1 cellular context compared by ENCODE assay signal in the genomic region with DNA sequence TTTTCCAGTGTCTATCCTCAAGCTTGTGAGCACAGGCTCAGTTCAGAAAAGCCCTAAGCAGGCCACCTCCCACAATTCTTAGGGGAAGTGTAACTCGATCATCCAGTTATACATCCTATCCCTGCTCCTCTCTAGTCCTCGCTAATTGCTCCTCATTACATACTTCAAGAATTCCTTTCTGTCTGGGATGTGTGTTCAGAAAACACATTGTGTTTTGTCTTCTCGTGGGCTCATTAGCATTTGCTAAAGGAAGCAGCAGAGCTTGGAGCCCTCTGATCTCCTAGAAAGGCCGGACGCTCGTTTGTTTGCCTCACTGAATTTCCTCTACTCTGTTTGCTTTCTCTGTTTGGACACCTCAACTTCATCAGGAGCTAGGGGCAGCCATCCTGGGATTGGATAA.
TF ChIP-seq lines count a peak whose summit lies in the region.

No MANE protein-coding gene starts in this region.

TF ChIP-seq in HepG2, 621 proteins besides CTCF, POLR2A, EP300 and RAD21 (continued from another document and continues in another):
- TF ChIP-seq, protein P1, sequence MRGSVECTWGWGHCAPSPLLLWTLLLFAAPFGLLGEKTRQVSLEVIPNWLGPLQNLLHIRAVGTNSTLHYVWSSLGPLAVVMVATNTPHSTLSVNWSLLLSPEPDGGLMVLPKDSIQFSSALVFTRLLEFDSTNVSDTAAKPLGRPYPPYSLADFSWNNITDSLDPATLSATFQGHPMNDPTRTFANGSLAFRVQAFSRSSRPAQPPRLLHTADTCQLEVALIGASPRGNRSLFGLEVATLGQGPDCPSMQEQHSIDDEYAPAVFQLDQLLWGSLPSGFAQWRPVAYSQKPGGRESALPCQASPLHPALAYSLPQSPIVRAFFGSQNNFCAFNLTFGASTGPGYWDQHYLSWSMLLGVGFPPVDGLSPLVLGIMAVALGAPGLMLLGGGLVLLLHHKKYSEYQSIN (CRISPR knock-in tag; IDR thresholded peaks at IDR 0.05; ENCODE audit: borderline replicate concordance), result no peak
- TF ChIP-seq NR1H2 (CRISPR knock-in tag; IDR thresholded peaks at IDR 0.05; ENCODE audit: borderline replicate concordance, low read depth) (no peak), ZNF564 (CRISPR knock-in tag; IDR thresholded peaks at IDR 0.05) (no peak), FOSL1 (CRISPR knock-in tag; IDR thresholded peaks at IDR 0.05; ENCODE audit: borderline replicate concordance) (no peak), BCL6 (CRISPR knock-in tag; IDR thresholded peaks at IDR 0.05) (peak; percentile 62), ZFP62 (CRISPR knock-in tag; IDR thresholded peaks at IDR 0.05) (no peak), TBP (CRISPR knock-in tag; IDR thresholded peaks at IDR 0.05) (no peak), SOX13 (IDR thresholded peaks at IDR 0.05) (peak; percentile 51), SOX13 (CRISPR knock-in tag; conservative IDR thresholded peaks at IDR 0.05 in 1 of 2, IDR thresholded peaks at IDR 0.05 in 1 of 2) (peak in 1 of 2 experiments; percentile 87; a peak in 2 of 4 replicates), SIX4 (CRISPR knock-in tag; IDR thresholded peaks at IDR 0.05) (peak; percentile 78), HDAC6 (IDR thresholded peaks at IDR 0.05; ENCODE audit: low read depth, low read length) (no peak), ZNF83 (CRISPR knock-in tag; IDR thresholded peaks at IDR 0.05; ENCODE audit: borderline replicate concordance) (no peak), ZNF121 (CRISPR knock-in tag; IDR thresholded peaks at IDR 0.05) (no peak), ZNF607 (CRISPR knock-in tag; IDR thresholded peaks at IDR 0.05; ENCODE audit: borderline replicate concordance) (no peak), ZNF644 (CRISPR knock-in tag; IDR thresholded peaks at IDR 0.05; ENCODE audit: low read depth) (no peak), ZIK1 (CRISPR knock-in tag; IDR thresholded peaks at IDR 0.05; ENCODE audit: borderline replicate concordance, low read depth) (no peak), ZNF160 (CRISPR knock-in tag; IDR thresholded peaks at IDR 0.05) (no peak), ZNF614 (CRISPR knock-in tag; IDR thresholded peaks at IDR 0.05; ENCODE audit: borderline replicate concordance) (no peak), PCBP1 (IDR thresholded peaks at IDR 0.05; ENCODE audit: borderline replicate concordance, low read depth, low read length) (no peak), SYNCRIP (IDR thresholded peaks at IDR 0.05; ENCODE audit: insufficient read depth, low read depth, low read length) (no peak), ZNF766 (CRISPR knock-in tag; IDR thresholded peaks at IDR 0.05; ENCODE audit: borderline replicate concordance) (no peak), SUZ12 (IDR thresholded peaks at IDR 0.05; ENCODE audit: low read depth, low read length) (no peak), KDM3A (CRISPR knock-in tag; IDR thresholded peaks at IDR 0.05; ENCODE audit: low read depth) (no peak), MED1 (CRISPR knock-in tag; IDR thresholded peaks at IDR 0.05) (peak; percentile 61), FOXC1 (CRISPR knock-in tag; IDR thresholded peaks at IDR 0.05; ENCODE audit: borderline replicate concordance) (no peak), THAP11 (CRISPR knock-in tag; IDR thresholded peaks at IDR 0.05) (no peak), ARNT (IDR thresholded peaks at IDR 0.05) (no peak), ZNF546 (CRISPR knock-in tag; conservative IDR thresholded peaks at IDR 0.05) (no peak)
- TF ChIP-seq, protein P2, sequence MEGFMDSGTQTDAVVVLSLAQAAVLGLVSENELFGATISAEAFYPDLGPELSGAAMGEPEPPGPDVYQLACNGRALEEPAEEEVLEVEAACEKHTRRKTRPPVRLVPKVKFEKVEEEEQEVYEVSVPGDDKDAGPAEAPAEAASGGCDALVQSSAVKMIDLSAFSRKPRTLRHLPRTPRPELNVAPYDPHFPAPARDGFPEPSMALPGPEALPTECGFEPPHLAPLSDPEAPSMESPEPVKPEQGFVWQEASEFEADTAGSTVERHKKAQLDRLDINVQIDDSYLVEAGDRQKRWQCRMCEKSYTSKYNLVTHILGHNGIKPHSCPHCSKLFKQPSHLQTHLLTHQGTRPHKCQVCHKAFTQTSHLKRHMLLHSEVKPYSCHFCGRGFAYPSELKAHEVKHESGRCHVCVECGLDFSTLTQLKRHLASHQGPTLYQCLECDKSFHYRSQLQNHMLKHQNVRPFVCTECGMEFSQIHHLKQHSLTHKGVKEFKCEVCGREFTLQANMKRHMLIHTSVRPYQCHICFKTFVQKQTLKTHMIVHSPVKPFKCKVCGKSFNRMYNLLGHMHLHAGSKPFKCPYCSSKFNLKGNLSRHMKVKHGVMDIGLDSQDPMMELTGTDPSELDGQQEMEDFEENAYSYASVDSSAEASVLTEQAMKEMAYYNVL (CRISPR knock-in tag; IDR thresholded peaks at IDR 0.05; ENCODE audit: borderline replicate concordance), result peak; percentile 47; the same call in 1 of the 2 replicates
- TF ChIP-seq, protein P3, sequence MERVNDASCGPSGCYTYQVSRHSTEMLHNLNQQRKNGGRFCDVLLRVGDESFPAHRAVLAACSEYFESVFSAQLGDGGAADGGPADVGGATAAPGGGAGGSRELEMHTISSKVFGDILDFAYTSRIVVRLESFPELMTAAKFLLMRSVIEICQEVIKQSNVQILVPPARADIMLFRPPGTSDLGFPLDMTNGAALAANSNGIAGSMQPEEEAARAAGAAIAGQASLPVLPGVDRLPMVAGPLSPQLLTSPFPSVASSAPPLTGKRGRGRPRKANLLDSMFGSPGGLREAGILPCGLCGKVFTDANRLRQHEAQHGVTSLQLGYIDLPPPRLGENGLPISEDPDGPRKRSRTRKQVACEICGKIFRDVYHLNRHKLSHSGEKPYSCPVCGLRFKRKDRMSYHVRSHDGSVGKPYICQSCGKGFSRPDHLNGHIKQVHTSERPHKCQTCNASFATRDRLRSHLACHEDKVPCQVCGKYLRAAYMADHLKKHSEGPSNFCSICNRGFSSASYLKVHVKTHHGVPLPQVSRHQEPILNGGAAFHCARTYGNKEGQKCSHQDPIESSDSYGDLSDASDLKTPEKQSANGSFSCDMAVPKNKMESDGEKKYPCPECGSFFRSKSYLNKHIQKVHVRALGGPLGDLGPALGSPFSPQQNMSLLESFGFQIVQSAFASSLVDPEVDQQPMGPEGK (CRISPR knock-in tag; IDR thresholded peaks at IDR 0.05), result no peak
- TF ChIP-seq, protein P4, sequence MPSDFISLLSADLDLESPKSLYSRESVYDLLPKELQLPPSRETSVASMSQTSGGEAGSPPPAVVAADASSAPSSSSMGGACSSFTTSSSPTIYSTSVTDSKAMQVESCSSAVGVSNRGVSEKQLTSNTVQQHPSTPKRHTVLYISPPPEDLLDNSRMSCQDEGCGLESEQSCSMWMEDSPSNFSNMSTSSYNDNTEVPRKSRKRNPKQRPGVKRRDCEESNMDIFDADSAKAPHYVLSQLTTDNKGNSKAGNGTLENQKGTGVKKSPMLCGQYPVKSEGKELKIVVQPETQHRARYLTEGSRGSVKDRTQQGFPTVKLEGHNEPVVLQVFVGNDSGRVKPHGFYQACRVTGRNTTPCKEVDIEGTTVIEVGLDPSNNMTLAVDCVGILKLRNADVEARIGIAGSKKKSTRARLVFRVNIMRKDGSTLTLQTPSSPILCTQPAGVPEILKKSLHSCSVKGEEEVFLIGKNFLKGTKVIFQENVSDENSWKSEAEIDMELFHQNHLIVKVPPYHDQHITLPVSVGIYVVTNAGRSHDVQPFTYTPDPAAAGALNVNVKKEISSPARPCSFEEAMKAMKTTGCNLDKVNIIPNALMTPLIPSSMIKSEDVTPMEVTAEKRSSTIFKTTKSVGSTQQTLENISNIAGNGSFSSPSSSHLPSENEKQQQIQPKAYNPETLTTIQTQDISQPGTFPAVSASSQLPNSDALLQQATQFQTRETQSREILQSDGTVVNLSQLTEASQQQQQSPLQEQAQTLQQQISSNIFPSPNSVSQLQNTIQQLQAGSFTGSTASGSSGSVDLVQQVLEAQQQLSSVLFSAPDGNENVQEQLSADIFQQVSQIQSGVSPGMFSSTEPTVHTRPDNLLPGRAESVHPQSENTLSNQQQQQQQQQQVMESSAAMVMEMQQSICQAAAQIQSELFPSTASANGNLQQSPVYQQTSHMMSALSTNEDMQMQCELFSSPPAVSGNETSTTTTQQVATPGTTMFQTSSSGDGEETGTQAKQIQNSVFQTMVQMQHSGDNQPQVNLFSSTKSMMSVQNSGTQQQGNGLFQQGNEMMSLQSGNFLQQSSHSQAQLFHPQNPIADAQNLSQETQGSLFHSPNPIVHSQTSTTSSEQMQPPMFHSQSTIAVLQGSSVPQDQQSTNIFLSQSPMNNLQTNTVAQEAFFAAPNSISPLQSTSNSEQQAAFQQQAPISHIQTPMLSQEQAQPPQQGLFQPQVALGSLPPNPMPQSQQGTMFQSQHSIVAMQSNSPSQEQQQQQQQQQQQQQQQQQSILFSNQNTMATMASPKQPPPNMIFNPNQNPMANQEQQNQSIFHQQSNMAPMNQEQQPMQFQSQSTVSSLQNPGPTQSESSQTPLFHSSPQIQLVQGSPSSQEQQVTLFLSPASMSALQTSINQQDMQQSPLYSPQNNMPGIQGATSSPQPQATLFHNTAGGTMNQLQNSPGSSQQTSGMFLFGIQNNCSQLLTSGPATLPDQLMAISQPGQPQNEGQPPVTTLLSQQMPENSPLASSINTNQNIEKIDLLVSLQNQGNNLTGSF (CRISPR knock-in tag; IDR thresholded peaks at IDR 0.05), result no peak
- TF ChIP-seq, protein P5, sequence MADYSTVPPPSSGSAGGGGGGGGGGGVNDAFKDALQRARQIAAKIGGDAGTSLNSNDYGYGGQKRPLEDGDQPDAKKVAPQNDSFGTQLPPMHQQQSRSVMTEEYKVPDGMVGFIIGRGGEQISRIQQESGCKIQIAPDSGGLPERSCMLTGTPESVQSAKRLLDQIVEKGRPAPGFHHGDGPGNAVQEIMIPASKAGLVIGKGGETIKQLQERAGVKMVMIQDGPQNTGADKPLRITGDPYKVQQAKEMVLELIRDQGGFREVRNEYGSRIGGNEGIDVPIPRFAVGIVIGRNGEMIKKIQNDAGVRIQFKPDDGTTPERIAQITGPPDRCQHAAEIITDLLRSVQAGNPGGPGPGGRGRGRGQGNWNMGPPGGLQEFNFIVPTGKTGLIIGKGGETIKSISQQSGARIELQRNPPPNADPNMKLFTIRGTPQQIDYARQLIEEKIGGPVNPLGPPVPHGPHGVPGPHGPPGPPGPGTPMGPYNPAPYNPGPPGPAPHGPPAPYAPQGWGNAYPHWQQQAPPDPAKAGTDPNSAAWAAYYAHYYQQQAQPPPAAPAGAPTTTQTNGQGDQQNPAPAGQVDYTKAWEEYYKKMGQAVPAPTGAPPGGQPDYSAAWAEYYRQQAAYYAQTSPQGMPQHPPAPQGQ (CRISPR knock-in tag; IDR thresholded peaks at IDR 0.05; ENCODE audit: borderline replicate concordance), result no peak
- TF ChIP-seq, protein P6, sequence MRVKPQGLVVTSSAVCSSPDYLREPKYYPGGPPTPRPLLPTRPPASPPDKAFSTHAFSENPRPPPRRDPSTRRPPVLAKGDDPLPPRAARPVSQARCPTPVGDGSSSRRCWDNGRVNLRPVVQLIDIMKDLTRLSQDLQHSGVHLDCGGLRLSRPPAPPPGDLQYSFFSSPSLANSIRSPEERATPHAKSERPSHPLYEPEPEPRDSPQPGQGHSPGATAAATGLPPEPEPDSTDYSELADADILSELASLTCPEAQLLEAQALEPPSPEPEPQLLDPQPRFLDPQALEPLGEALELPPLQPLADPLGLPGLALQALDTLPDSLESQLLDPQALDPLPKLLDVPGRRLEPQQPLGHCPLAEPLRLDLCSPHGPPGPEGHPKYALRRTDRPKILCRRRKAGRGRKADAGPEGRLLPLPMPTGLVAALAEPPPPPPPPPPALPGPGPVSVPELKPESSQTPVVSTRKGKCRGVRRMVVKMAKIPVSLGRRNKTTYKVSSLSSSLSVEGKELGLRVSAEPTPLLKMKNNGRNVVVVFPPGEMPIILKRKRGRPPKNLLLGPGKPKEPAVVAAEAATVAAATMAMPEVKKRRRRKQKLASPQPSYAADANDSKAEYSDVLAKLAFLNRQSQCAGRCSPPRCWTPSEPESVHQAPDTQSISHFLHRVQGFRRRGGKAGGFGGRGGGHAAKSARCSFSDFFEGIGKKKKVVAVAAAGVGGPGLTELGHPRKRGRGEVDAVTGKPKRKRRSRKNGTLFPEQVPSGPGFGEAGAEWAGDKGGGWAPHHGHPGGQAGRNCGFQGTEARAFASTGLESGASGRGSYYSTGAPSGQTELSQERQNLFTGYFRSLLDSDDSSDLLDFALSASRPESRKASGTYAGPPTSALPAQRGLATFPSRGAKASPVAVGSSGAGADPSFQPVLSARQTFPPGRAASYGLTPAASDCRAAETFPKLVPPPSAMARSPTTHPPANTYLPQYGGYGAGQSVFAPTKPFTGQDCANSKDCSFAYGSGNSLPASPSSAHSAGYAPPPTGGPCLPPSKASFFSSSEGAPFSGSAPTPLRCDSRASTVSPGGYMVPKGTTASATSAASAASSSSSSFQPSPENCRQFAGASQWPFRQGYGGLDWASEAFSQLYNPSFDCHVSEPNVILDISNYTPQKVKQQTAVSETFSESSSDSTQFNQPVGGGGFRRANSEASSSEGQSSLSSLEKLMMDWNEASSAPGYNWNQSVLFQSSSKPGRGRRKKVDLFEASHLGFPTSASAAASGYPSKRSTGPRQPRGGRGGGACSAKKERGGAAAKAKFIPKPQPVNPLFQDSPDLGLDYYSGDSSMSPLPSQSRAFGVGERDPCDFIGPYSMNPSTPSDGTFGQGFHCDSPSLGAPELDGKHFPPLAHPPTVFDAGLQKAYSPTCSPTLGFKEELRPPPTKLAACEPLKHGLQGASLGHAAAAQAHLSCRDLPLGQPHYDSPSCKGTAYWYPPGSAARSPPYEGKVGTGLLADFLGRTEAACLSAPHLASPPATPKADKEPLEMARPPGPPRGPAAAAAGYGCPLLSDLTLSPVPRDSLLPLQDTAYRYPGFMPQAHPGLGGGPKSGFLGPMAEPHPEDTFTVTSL (CRISPR knock-in tag; IDR thresholded peaks at IDR 0.05; ENCODE audit: borderline replicate concordance), result peak; percentile 79; the same call in 1 of the 2 replicates
- TF ChIP-seq, protein P7, sequence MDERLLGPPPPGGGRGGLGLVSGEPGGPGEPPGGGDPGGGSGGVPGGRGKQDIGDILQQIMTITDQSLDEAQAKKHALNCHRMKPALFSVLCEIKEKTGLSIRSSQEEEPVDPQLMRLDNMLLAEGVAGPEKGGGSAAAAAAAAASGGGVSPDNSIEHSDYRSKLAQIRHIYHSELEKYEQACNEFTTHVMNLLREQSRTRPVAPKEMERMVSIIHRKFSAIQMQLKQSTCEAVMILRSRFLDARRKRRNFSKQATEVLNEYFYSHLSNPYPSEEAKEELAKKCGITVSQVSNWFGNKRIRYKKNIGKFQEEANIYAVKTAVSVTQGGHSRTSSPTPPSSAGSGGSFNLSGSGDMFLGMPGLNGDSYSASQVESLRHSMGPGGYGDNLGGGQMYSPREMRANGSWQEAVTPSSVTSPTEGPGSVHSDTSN (CRISPR knock-in tag; IDR thresholded peaks at IDR 0.05), result no peak
- TF ChIP-seq, protein P8, sequence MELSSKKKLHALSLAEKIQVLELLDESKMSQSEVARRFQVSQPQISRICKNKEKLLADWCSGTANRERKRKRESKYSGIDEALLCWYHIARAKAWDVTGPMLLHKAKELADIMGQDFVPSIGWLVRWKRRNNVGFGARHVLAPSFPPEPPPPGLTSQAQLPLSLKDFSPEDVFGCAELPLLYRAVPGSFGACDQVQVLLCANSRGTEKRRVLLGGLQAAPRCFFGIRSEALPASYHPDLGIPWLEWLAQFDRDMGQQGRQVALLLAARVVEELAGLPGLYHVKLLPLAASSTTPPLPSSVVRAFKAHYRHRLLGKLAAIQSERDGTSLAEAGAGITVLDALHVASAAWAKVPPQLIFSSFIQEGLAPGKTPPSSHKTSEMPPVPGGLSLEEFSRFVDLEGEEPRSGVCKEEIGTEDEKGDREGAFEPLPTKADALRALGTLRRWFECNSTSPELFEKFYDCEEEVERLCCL (CRISPR knock-in tag; IDR thresholded peaks at IDR 0.05; ENCODE audit: borderline replicate concordance), result no peak
